19 cellular contexts compared by ENCODE assay signal in genomic region chr11:78499971-78500370, GRCh38.
"Had no signal": no experiment of that assay in that cellular context is flagged by ENCODE, and none has a peak within 500 bp of the region (broad histone marks: within the 10 kb centered on the region; RNA-seq: fewer than 3 reads in every experiment).

No MANE protein-coding gene starts in this region.

- DNase-seq: activated B cell treated with CpG ODN at 0.5 μM for 24 hours; activated CD4-positive, alpha-beta memory T cell treated with anti-CD3 and anti-CD28 coated beads, Interleukin-2, amount 10 ng/mL, durations not matched to agents 7 days and 5 days; activated CD4-positive, alpha-beta T cell treated with anti-CD3 and anti-CD28 coated beads for 4 hours; activated CD8-positive, alpha-beta memory T cell treated with anti-CD3 and anti-CD28 coated beads, Interleukin-2, amount 10 ng/mL, durations not matched to agents 7 days and 5 days; activated naive CD8-positive, alpha-beta T cell treated with anti-CD3 and anti-CD28 coated beads for 36 hours; brain microvascular endothelial cell; cortex of kidney; effector CD4-positive, alpha-beta T cell; heart right ventricle; kidney glomerular epithelial cell; left ventricle myocardium superior; mucosa of descending colon; naive B cell; spleen; stimulated activated CD4-positive, alpha-beta T cell treated with anti-CD3 and anti-CD28 coated beads, Interleukin-4, amount 100 ng/mL, for 4 hours; T-cell; testis had no signal

- H3K4me3 ChIP-seq: gastroesophageal sphincter, heart right ventricle, mucosa of descending colon, neural progenitor cell, spleen, testis had no signal
